Comparison of ENCODE assay signal across 26 cellular contexts in genomic region chr12:116026346-116026745, GRCh38.
"Had no signal": no experiment of that assay in that cellular context is flagged by ENCODE, and none has a peak within 500 bp of the region (broad histone marks: within the 10 kb centered on the region; RNA-seq: fewer than 3 reads in every experiment).

No MANE protein-coding gene starts in this region.

- H3K27ac Mint-ChIP-seq: activated B cell treated with CpG ODN at 0.5 μM for 24 hours; activated CD8-positive, alpha-beta memory T cell treated with anti-CD3 and anti-CD28 coated beads, Interleukin-2, amount 10 ng/mL, durations not matched to agents 7 days and 5 days; activated T-helper 2 cell treated with anti-CD3 and anti-CD28 coated beads, Interferon-gamma antibody, Interleukin-2, Interleukin-4, amounts not matched to agents 10 μg/mL and 5 μg/mL and 100 μg/mL, durations not matched to agents 14 hours and 24 hours and 36 hours; neural progenitor cell; T-helper 1 cell treated with Interleukin-12 subunit alpha and Interleukin-12 subunit beta and Interleukin-4 antibody, amounts not matched to agents 30 μg/mL and 1 μg/mL, for 36 hours had no signal

- H3K4me2 ChIP-seq: hepatocyte, neural progenitor cell had no signal

- DNase-seq: activated B cell treated with CpG ODN at 0.5 μM for 24 hours; activated CD4-positive, alpha-beta memory T cell treated with anti-CD3 and anti-CD28 coated beads for 36 hours; activated CD4-positive, alpha-beta T cell treated with anti-CD3 and anti-CD28 coated beads for 48 hours; activated CD8-positive, alpha-beta memory T cell treated with anti-CD3 and anti-CD28 coated beads, Interleukin-2, amount 10 ng/mL, durations not matched to agents 7 days and 5 days; activated naive CD4-positive, alpha-beta T cell; adrenal gland; brain microvascular endothelial cell; effector CD8-positive, alpha-beta T cell; glutamatergic neuron; lower lobe of right lung; naive B cell; posterior cingulate gyrus; right lobe of liver; small intestine; stimulated activated CD4-positive, alpha-beta T cell treated with anti-CD3 and anti-CD28 coated beads, Interleukin-15, amount 100 ng/mL, for 24 hours; stimulated activated naive CD4-positive, alpha-beta T cell; T1000; thyroid gland had no signal

- H3K9me3 ChIP-seq: adrenal gland, lower lobe of right lung, right lobe of liver, thyroid gland had no signal

- H3K36me3 Mint-ChIP-seq: immature natural killer cell, naive B cell had no signal

- H3K27me3 ChIP-seq: adrenal gland, ascending aorta, brain microvascular endothelial cell, hepatocyte, neural progenitor cell, right lobe of liver, thyroid gland had no signal

- H3K4me3 ChIP-seq: adrenal gland, ascending aorta, hepatocyte, lower lobe of right lung, neural progenitor cell, right lobe of liver, thyroid gland had no signal

- H2AFZ ChIP-seq: hepatocyte, neural progenitor cell had no signal

- ATAC-seq: activated CD8-positive, alpha-beta memory T cell treated with anti-CD3 and anti-CD28 coated beads, Interleukin-2, amount 10 ng/mL, durations not matched to agents 7 days and 5 days; esophagus mucosa; lower lobe of right lung had no signal

- H3K9me3 Mint-ChIP-seq: activated B cell treated with CpG ODN at 0.5 μM for 24 hours; activated CD4-positive, alpha-beta memory T cell treated with anti-CD3 and anti-CD28 coated beads for 36 hours; activated T-helper 2 cell treated with anti-CD3 and anti-CD28 coated beads, Interferon-gamma antibody, Interleukin-2, Interleukin-4, amounts not matched to agents 10 μg/mL and 5 μg/mL and 100 μg/mL, durations not matched to agents 14 hours and 24 hours and 36 hours; immature natural killer cell had no signal

- H3K9ac ChIP-seq: neural progenitor cell had no signal

- H3K27ac ChIP-seq: adrenal gland, ascending aorta, brain microvascular endothelial cell, hepatocyte, lower lobe of right lung, neural progenitor cell, right lobe of liver, thyroid gland had no signal

- H3K4me3 Mint-ChIP-seq: activated B cell treated with CpG ODN at 0.5 μM for 24 hours; activated CD4-positive, alpha-beta memory T cell treated with anti-CD3 and anti-CD28 coated beads for 36 hours; activated CD8-positive, alpha-beta memory T cell treated with anti-CD3 and anti-CD28 coated beads, Interleukin-2, amount 10 ng/mL, durations not matched to agents 7 days and 5 days; immature natural killer cell; naive B cell; neural progenitor cell; T-helper 1 cell treated with Interleukin-12 subunit alpha and Interleukin-12 subunit beta and Interleukin-4 antibody, amounts not matched to agents 30 μg/mL and 1 μg/mL, for 36 hours had no signal

- FAIRE-seq: frontal cortex, small intestine had no signal

- H3K36me3 ChIP-seq: adrenal gland, ascending aorta, brain microvascular endothelial cell, lower lobe of right lung, neural progenitor cell, right lobe of liver, thyroid gland had no signal

- H3K27me3 Mint-ChIP-seq: activated B cell treated with CpG ODN at 0.5 μM for 24 hours; activated CD4-positive, alpha-beta memory T cell treated with anti-CD3 and anti-CD28 coated beads for 36 hours; activated CD8-positive, alpha-beta memory T cell treated with anti-CD3 and anti-CD28 coated beads, Interleukin-2, amount 10 ng/mL, durations not matched to agents 7 days and 5 days; naive B cell had no signal

- H3K4me1 ChIP-seq: adrenal gland, ascending aorta, lower lobe of right lung, right lobe of liver had no signal
